In genomic region chr2:6163932-6164331, GRCh38 we compare ENCODE assay signal across 9 cellular contexts.
"Had no signal": no experiment of that assay in that cellular context is flagged by ENCODE, and none has a peak within 500 bp of the region (broad histone marks: within the 10 kb centered on the region; RNA-seq: fewer than 3 reads in every experiment).

No MANE protein-coding gene starts in this region.

- H2AFZ ChIP-seq: GM23248 had no signal

- ATAC-seq: HCT116, K562 had no signal

- H3K9ac ChIP-seq: GM23248 had no signal

- H3K9me3 ChIP-seq: HAP-1 had no signal

- H3K4me3 ChIP-seq: GM23248, HAP-1, K562 had no signal

- H3K4me3 Mint-ChIP-seq: HFFc6 had no signal

- H3K27ac ChIP-seq: GM23248 had no signal

- FAIRE-seq: HTR-8/SVneo, K562 had no signal

- H3K4me1 ChIP-seq: HAP-1 had no signal

- DNase-seq: GM23248, H7, HFFc6, IMR-90, KG1 had no signal

- H3K27ac Mint-ChIP-seq: HFFc6 had no signal

- H3K36me3 ChIP-seq: HAP-1 had no signal
